1 cellular context compared by ENCODE assay signal in genomic region chr4:53365486-53366300, GRCh38.
TF ChIP-seq lines count a peak whose summit lies in the region.

Gene SCFD2 (minus strand): TSS chr4:53366061.

TF ChIP-seq in HepG2, 621 proteins besides CTCF, POLR2A, EP300 and RAD21 (continued from another document and continues in another):
- no peak for TF ChIP-seq ZFP36 (IDR thresholded peaks at IDR 0.05; ENCODE audit: borderline replicate concordance, low read depth, low read length, partially characterized antibody)
- 0 out of 2 replicates have a peak, but pooled peaks have one; percentile 49 for TF ChIP-seq ZBTB42 (CRISPR knock-in tag; IDR thresholded peaks at IDR 0.05)
- TF ChIP-seq POLR2AphosphoS5 (IDR thresholded peaks at IDR 0.05; ENCODE audit: low read depth, low read length): peak; percentile 79
- no peak for TF ChIP-seq ZNF205 (CRISPR knock-in tag; IDR thresholded peaks at IDR 0.05)
- peak in 1 of 2 experiments; percentile 53; a peak in 1 of 4 replicates for TF ChIP-seq ATF4 (CRISPR knock-in tag; IDR thresholded peaks at IDR 0.05)
- TF ChIP-seq RFX1 (IDR thresholded peaks at IDR 0.05): no peak
- TF ChIP-seq PBX2 (CRISPR knock-in tag; IDR thresholded peaks at IDR 0.05): no peak
- no peak for TF ChIP-seq SRSF9 (IDR thresholded peaks at IDR 0.05; ENCODE audit: borderline replicate concordance, insufficient read depth, low read depth, low read length, poor library complexity, severe bottlenecking)
- 0 out of 2 replicates have a peak, but pooled peaks have one; percentile 49 for TF ChIP-seq AHDC1 (CRISPR knock-in tag; IDR thresholded peaks at IDR 0.05; ENCODE audit: borderline replicate concordance)
- TF ChIP-seq YEATS2 (CRISPR knock-in tag; IDR thresholded peaks at IDR 0.05; ENCODE audit: borderline replicate concordance): peak; percentile 90
- TF ChIP-seq ETV5 (CRISPR knock-in tag; IDR thresholded peaks at IDR 0.05; ENCODE audit: borderline replicate concordance): peak; percentile 63; the same call in 1 of the 2 replicates
- TF ChIP-seq HNRNPUL1 (IDR thresholded peaks at IDR 0.05; ENCODE audit: low read depth, low read length): no peak
- 0 out of 4 replicates have a peak, but pooled peaks of 1 of the 2 experiments have one; percentile 16 for TF ChIP-seq NR2F1 (CRISPR knock-in tag; IDR thresholded peaks at IDR 0.05)
- no peak for TF ChIP-seq MTF2 (CRISPR knock-in tag; IDR thresholded peaks at IDR 0.05; ENCODE audit: borderline replicate concordance)
- peak; percentile 57; the same call in 1 of the 2 replicates for TF ChIP-seq ELF4 (CRISPR knock-in tag; IDR thresholded peaks at IDR 0.05; ENCODE audit: borderline replicate concordance)
- TF ChIP-seq ZZZ3 (CRISPR knock-in tag; IDR thresholded peaks at IDR 0.05; ENCODE audit: borderline replicate concordance): peak; percentile 68; the same call in 1 of the 2 replicates
- no peak for TF ChIP-seq ZNF879 (CRISPR knock-in tag; IDR thresholded peaks at IDR 0.05)
- peak; percentile 46; the same call in 1 of the 2 replicates for TF ChIP-seq ZNF350 (CRISPR knock-in tag; IDR thresholded peaks at IDR 0.05; ENCODE audit: borderline replicate concordance, low read depth)
- TF ChIP-seq ATF2 (CRISPR knock-in tag; IDR thresholded peaks at IDR 0.05): peak; percentile 61; the same call in 1 of the 2 replicates
- peak; percentile 100 for TF ChIP-seq MXI1 (IDR thresholded peaks at IDR 0.05; ENCODE audit: borderline replicate concordance, low read depth, low read length)
- peak; percentile 83 for TF ChIP-seq TFDP2 (CRISPR knock-in tag; IDR thresholded peaks at IDR 0.05)
- TF ChIP-seq RFX5 (IDR thresholded peaks at IDR 0.05; ENCODE audit: low read depth, low read length): peak; percentile 61; the same call in 1 of the 2 replicates
- peak; percentile 74 for TF ChIP-seq HOMEZ (CRISPR knock-in tag; IDR thresholded peaks at IDR 0.05; ENCODE audit: low read depth)
- TF ChIP-seq ZNF121 (CRISPR knock-in tag; IDR thresholded peaks at IDR 0.05): 0 out of 2 replicates have a peak, but pooled peaks have one; percentile 9
- no peak; the same call in 1 of the 2 replicates for TF ChIP-seq MTERF4 (CRISPR knock-in tag; IDR thresholded peaks at IDR 0.05)
- no peak for TF ChIP-seq ZNF703 (CRISPR knock-in tag; IDR thresholded peaks at IDR 0.05; ENCODE audit: borderline replicate concordance)
- peak; percentile 69; the same call in 1 of the 2 replicates for TF ChIP-seq BCL3 (CRISPR knock-in tag; IDR thresholded peaks at IDR 0.05)
- no peak for TF ChIP-seq DMTF1 (CRISPR knock-in tag; IDR thresholded peaks at IDR 0.05)
- TF ChIP-seq ZFP82 (CRISPR knock-in tag; IDR thresholded peaks at IDR 0.05; ENCODE audit: borderline replicate concordance): 0 out of 2 replicates have a peak, but pooled peaks have one; percentile 66
- peak; percentile 54; the same call in 1 of the 2 replicates for TF ChIP-seq RFXAP (CRISPR knock-in tag; IDR thresholded peaks at IDR 0.05; ENCODE audit: borderline replicate concordance)
- no peak for TF ChIP-seq ZMYM2 (CRISPR knock-in tag; IDR thresholded peaks at IDR 0.05)
- no peak for TF ChIP-seq KDM6A (CRISPR knock-in tag; IDR thresholded peaks at IDR 0.05; ENCODE audit: low read depth)
- TF ChIP-seq TBX2 (CRISPR knock-in tag; IDR thresholded peaks at IDR 0.05; ENCODE audit: borderline replicate concordance): no peak; the same call in 1 of the 2 replicates
- TF ChIP-seq FOXP4 (CRISPR knock-in tag; IDR thresholded peaks at IDR 0.05): no peak
- 0 out of 2 replicates have a peak, but pooled peaks have one; percentile 35 for TF ChIP-seq SRF (IDR thresholded peaks at IDR 0.05; ENCODE audit: low read depth, low read length)
